ENCODE assay signal across 9 cellular contexts in genomic region chr16:69772560-69773254, GRCh38. TPM values are rescaled to one million over a fixed set of nuclear protein-coding genes. Genes with fewer than 3 reads are reported as not detected.
DNase-seq lines count a peak whose midpoint lies in the region; ATAC-seq and TF ChIP-seq lines count a peak whose summit lies in the region.
"Had no signal": no experiment of that assay in that cellular context is flagged by ENCODE, and none has a peak within 500 bp of the region (broad histone marks: within the 10 kb centered on the region; RNA-seq: fewer than 3 reads in every experiment).

No MANE protein-coding gene starts in this region.

- TF ChIP-seq CTCF in osteoblast (IDR thresholded peaks at IDR 0.05; ENCODE audit: extremely low read depth, low read depth, low read length), result no peak

- H3K4me2 ChIP-seq in osteoblast (ENCODE audit: insufficient read depth, low read length), result peak overlapping the region; percentile 88

- H3K27ac Mint-ChIP-seq in effector memory CD8-positive, alpha-beta T cell, result peak overlapping the region; percentile 53 to 54

- H3K4me1 Mint-ChIP-seq in effector memory CD8-positive, alpha-beta T cell (ENCODE audit: low read depth in 2 of 2), result peaks cover 23 to 51% of the 10 kb centered on the region in 2 donors

- peaks cover 68% of the 10 kb centered on the region for H3K79me2 ChIP-seq in osteoblast (ENCODE audit: insufficient read depth, low read length)

- H3K9me3 Mint-ChIP-seq in effector memory CD8-positive, alpha-beta T cell, result peaks cover 0 to 3% of the 10 kb centered on the region in 2 donors

- H3K4me1 ChIP-seq in osteoblast (ENCODE audit: insufficient read depth, low read length), result peaks cover 10% of the 10 kb centered on the region

- no peaks in the 10 kb centered on the region for H4K20me1 ChIP-seq in osteoblast (ENCODE audit: insufficient read depth, low read length)

- H3K36me3 ChIP-seq in osteoblast (ENCODE audit: insufficient read depth, low read length), result no peaks in the 10 kb centered on the region

- no peaks in the 10 kb centered on the region for H3K27me3 ChIP-seq in osteoblast (ENCODE audit: insufficient read depth, low read length)

- DNase-seq in EL, result peak; percentile 20
- peak; percentile 24 for DNase-seq in NCI-H2227 (lab: John Stamatoyannopoulos, UW; ENCODE audit: unreplicated experiment)
- DNase-seq in effector memory CD8-positive, alpha-beta T cell, result no peak
- no peak for DNase-seq in osteoblast (ENCODE audit: insufficient read length, low spot score, missing footprints)
- DNase-seq in activated CD8-positive, alpha-beta memory T cell treated with anti-CD3 and anti-CD28 coated beads for 24 hours, result no peak
- no peak for DNase-seq in NCI-H82 treated with DMSO at 0.1 percent for 48 hours (lab: John Stamatoyannopoulos, UW; ENCODE audit: unreplicated experiment)
- DNase-seq in substantia nigra (lab: John Stamatoyannopoulos, UW), result no peak
- DNase-seq: left cardiac atrium, NCI-H446 had no signal

- no peaks in the 10 kb centered on the region for H3K27me3 Mint-ChIP-seq in effector memory CD8-positive, alpha-beta T cell

- peak overlapping the region; percentile 60 for H3K4me3 ChIP-seq in osteoblast (ENCODE audit: insufficient read depth, low read length)

- H3K36me3 Mint-ChIP-seq in effector memory CD8-positive, alpha-beta T cell (ENCODE audit: insufficient read depth), result peaks cover 4% of the 10 kb centered on the region

- H3K4me3 Mint-ChIP-seq in effector memory CD8-positive, alpha-beta T cell, result peak overlapping the region in 1 of 2 donors; percentile 22

- H2AFZ ChIP-seq in osteoblast (ENCODE audit: low read length), result peak overlapping the region; percentile 83

- no peaks in the 10 kb centered on the region for H3K9me3 ChIP-seq in osteoblast (ENCODE audit: low read depth, low read length)

- peak; percentile 17 for ATAC-seq in effector memory CD8-positive, alpha-beta T cell (replicated peaks)

- H3K27ac ChIP-seq in osteoblast (ENCODE audit: low read depth, low read length) (peak overlapping the region; percentile 74), substantia nigra (ENCODE audit: low read depth, low read length, poor library complexity, severe bottlenecking) (no peak overlapping the region)

RNA-seq across cellular contexts. Expression of gene WWP2, which starts 10.6 kb away (rescaled TPM):
- total RNA-seq in osteoblast, result 43.3 and 46.7 TPM in 2 replicates

RNA-seq across cellular contexts. Expression of gene NOB1, which starts 18.0 kb away (rescaled TPM):
- 35.5 and 36.2 TPM in 2 replicates for total RNA-seq in osteoblast

RNA-seq across cellular contexts. Expression of gene NQO1, which starts 46.3 kb away (rescaled TPM):
- total RNA-seq in osteoblast, result 327 TPM in 2 replicates

Comparison
In these comparisons a context has a peak if more than half of its experiments do, and no peak if none do; other contexts are left out.
1. DNase-seq: peak in EL (single experiment) and NCI-H2227 (single experiment); none in effector memory CD8-positive, alpha-beta T cell (0 of 3), osteoblast (single experiment), activated CD8-positive, alpha-beta memory T cell treated with anti-CD3 and anti-CD28 coated beads for 24 hours (single experiment), NCI-H82 treated with DMSO at 0.1 percent for 48 hours (single experiment) and substantia nigra (0 of 49).